11 cellular contexts compared by ENCODE assay signal in genomic region chr17:80846932-80847331, GRCh38.
A peak's percentile ranks its signal among the peaks of the same experiment; 100 is the strongest.
DNase-seq lines count a peak whose midpoint lies in the region; ATAC-seq and TF ChIP-seq lines count a peak whose summit lies in the region.
"Had no signal": no experiment of that assay in that cellular context is flagged by ENCODE, and none has a peak within 500 bp of the region (broad histone marks: within the 10 kb centered on the region; RNA-seq: fewer than 3 reads in every experiment).

No MANE protein-coding gene starts in this region.

- no peaks in the 10 kb centered on the region for H3K9me3 Mint-ChIP-seq in activated T-cell treated with anti-CD3 and anti-CD28 coated beads, Interleukin-2, amount 50 U/mL, for 4 hours
- no peaks in the 10 kb centered on the region for H3K9me3 Mint-ChIP-seq in chondrocyte (ENCODE audit: low read depth)
- H3K9me3 Mint-ChIP-seq in stimulated activated effector memory CD8-positive, alpha-beta T cell treated with anti-CD3 and anti-CD28 coated beads, Interleukin-12 subunit alpha, Interleukin-12 subunit beta, amount 100 ng/mL, for 72 hours = no peaks in the 10 kb centered on the region
- H3K9me3 Mint-ChIP-seq: H9 had no signal

- no peak overlapping the region for H3K4me3 ChIP-seq in RWPE2 (ENCODE audit: severe bottlenecking)

- no peaks in the 10 kb centered on the region for H3K27me3 ChIP-seq in RWPE2 (ENCODE audit: insufficient read depth, poor library complexity, severe bottlenecking)

- no peaks in the 10 kb centered on the region for H3K9me3 ChIP-seq in RWPE2 (ENCODE audit: severe bottlenecking)

- H3K4me1 Mint-ChIP-seq in activated T-cell treated with anti-CD3 and anti-CD28 coated beads, Interleukin-2, amount 50 U/mL, for 4 hours (ENCODE audit: low read depth) = peaks cover 50% of the 10 kb centered on the region
- H3K4me1 Mint-ChIP-seq in chondrocyte (ENCODE audit: low read depth) = peaks cover 9% of the 10 kb centered on the region
- H3K4me1 Mint-ChIP-seq in stimulated activated effector memory CD8-positive, alpha-beta T cell treated with anti-CD3 and anti-CD28 coated beads, Interleukin-12 subunit alpha, Interleukin-12 subunit beta, amount 100 ng/mL, for 72 hours = peaks cover 41% of the 10 kb centered on the region

- TF ChIP-seq CTCF in RWPE2 (IDR thresholded peaks at IDR 0.05; ENCODE audit: poor library complexity, severe bottlenecking) = no peak
- no peak for TF ChIP-seq CTCF in chondrocyte (IDR thresholded peaks at IDR 0.05)

- DNase-seq in activated T-cell treated with anti-CD3 and anti-CD28 coated beads, Interleukin-2, amount 50 U/mL, for 4 hours = no peak
- DNase-seq in activated T-cell treated with anti-CD3 and anti-CD28 coated beads, Interleukin-2, amount 50 U/mL, for 48 hours = no peak
- peak; percentile 54 for DNase-seq in RWPE2 (ENCODE audit: low spot score)
- peak; percentile 77 for DNase-seq in chondrocyte (ENCODE audit: low spot score)
- DNase-seq in stimulated activated effector memory CD8-positive, alpha-beta T cell treated with anti-CD3 and anti-CD28 coated beads, Interleukin-12 subunit alpha, Interleukin-12 subunit beta, amount 100 ng/mL, for 72 hours (ENCODE audit: low spot score in 2 of 2) = no peak
- no peak for DNase-seq in H4 (ENCODE audit: low spot score)
- DNase-seq: H9, NCI-H146, NCI-H446 treated with DMSO at 0.1 percent for 48 hours had no signal

- H3K36me3 ChIP-seq in RWPE2 (ENCODE audit: low read depth) = peaks cover 22% of the 10 kb centered on the region

- peaks cover 15% of the 10 kb centered on the region for H3K4me1 ChIP-seq in RWPE2 (ENCODE audit: insufficient read depth, poor library complexity, severe bottlenecking)

- H3K27ac ChIP-seq in RWPE2 (ENCODE audit: poor library complexity, severe bottlenecking) = no peak overlapping the region

- H3K27ac Mint-ChIP-seq in chondrocyte (ENCODE audit: unreplicated experiment) = no peak overlapping the region
- H3K27ac Mint-ChIP-seq in stimulated activated effector memory CD8-positive, alpha-beta T cell treated with anti-CD3 and anti-CD28 coated beads, Interleukin-12 subunit alpha, Interleukin-12 subunit beta, amount 100 ng/mL, for 72 hours = peak overlapping the region; percentile 86

- peak in 1 of 2 donors; percentile 10 for ATAC-seq in activated T-cell treated with anti-CD3 and anti-CD28 coated beads, Interleukin-2, amount 50 U/mL, for 4 hours
- no peak for ATAC-seq in RWPE2 (ENCODE audit: low read depth)
- peak; percentile 4 for ATAC-seq in stimulated activated effector memory CD8-positive, alpha-beta T cell treated with anti-CD3 and anti-CD28 coated beads, Interleukin-12 subunit alpha, Interleukin-12 subunit beta, amount 100 ng/mL, for 72 hours
- ATAC-seq in GM18498 (IDR thresholded peaks at IDR 0.05; ENCODE audit: unreplicated experiment) = no peak
- ATAC-seq in esophagus mucosa = no peak

- no peaks in the 10 kb centered on the region for H3K27me3 Mint-ChIP-seq in activated T-cell treated with anti-CD3 and anti-CD28 coated beads, Interleukin-2, amount 50 U/mL, for 4 hours (ENCODE audit: low read depth)
- H3K27me3 Mint-ChIP-seq in chondrocyte (ENCODE audit: low read depth) = no peaks in the 10 kb centered on the region

- peak overlapping the region; percentile 54 for H3K4me3 Mint-ChIP-seq in activated T-cell treated with anti-CD3 and anti-CD28 coated beads, Interleukin-2, amount 50 U/mL, for 4 hours
- H3K4me3 Mint-ChIP-seq in chondrocyte (ENCODE audit: unreplicated experiment) = no peak overlapping the region
- H3K4me3 Mint-ChIP-seq in stimulated activated effector memory CD8-positive, alpha-beta T cell treated with anti-CD3 and anti-CD28 coated beads, Interleukin-12 subunit alpha, Interleukin-12 subunit beta, amount 100 ng/mL, for 72 hours = peak overlapping the region; percentile 50
- H3K4me3 Mint-ChIP-seq: H9 had no signal

- H3K36me3 Mint-ChIP-seq in activated T-cell treated with anti-CD3 and anti-CD28 coated beads, Interleukin-2, amount 50 U/mL, for 4 hours (ENCODE audit: insufficient read depth) = peaks cover 42% of the 10 kb centered on the region
- H3K36me3 Mint-ChIP-seq in chondrocyte (ENCODE audit: low read depth) = peaks cover 10% of the 10 kb centered on the region
- H3K36me3 Mint-ChIP-seq in stimulated activated effector memory CD8-positive, alpha-beta T cell treated with anti-CD3 and anti-CD28 coated beads, Interleukin-12 subunit alpha, Interleukin-12 subunit beta, amount 100 ng/mL, for 72 hours = peaks cover 14% of the 10 kb centered on the region

Comparison
In these comparisons a context has a peak if more than half of its experiments do, and no peak if none do; other contexts are left out.
1. DNase-seq: peak in RWPE2 (single experiment) and chondrocyte (single experiment); none in activated T-cell treated with anti-CD3 and anti-CD28 coated beads, Interleukin-2, amount 50 U/mL, for 4 hours (single experiment), activated T-cell treated with anti-CD3 and anti-CD28 coated beads, Interleukin-2, amount 50 U/mL, for 48 hours (0 of 2), stimulated activated effector memory CD8-positive, alpha-beta T cell treated with anti-CD3 and anti-CD28 coated beads, Interleukin-12 subunit alpha, Interleukin-12 subunit beta, amount 100 ng/mL, for 72 hours (0 of 2) and H4 (single experiment).